Comparison of ENCODE assay signal across 1 cellular context in genomic region chr12:48512855-48513254, GRCh38.
TF ChIP-seq lines count a peak whose summit lies in the region.

No MANE protein-coding gene starts in this region.

TF ChIP-seq in GM12878, 131 proteins besides CTCF, POLR2A, EP300 and RAD21 (continued from another document and continues in another):
- TF ChIP-seq SIN3A (IDR thresholded peaks at IDR 0.05; ENCODE audit: low read depth, low read length) = no peak
- no peak for TF ChIP-seq MXI1 (IDR thresholded peaks at IDR 0.05; ENCODE audit: low read depth, low read length)
- TF ChIP-seq NR2C1 (IDR thresholded peaks at IDR 0.05) = no peak
- no peak for TF ChIP-seq USF2 (IDR thresholded peaks at IDR 0.05; ENCODE audit: borderline replicate concordance, low read depth, low read length)
- no peak for TF ChIP-seq PBX3 (IDR thresholded peaks at IDR 0.05; ENCODE audit: insufficient replicate concordance, low read depth, low read length)
- TF ChIP-seq RELA (IDR thresholded peaks at IDR 0.05; ENCODE audit: borderline replicate concordance, partially characterized antibody) = no peak
- no peak for TF ChIP-seq STAT1 (conservative IDR thresholded peaks at IDR 0.05)
- TF ChIP-seq HSF1 (IDR thresholded peaks at IDR 0.05; ENCODE audit: low read depth, low read length) = no peak
- TF ChIP-seq RB1 (IDR thresholded peaks at IDR 0.05; ENCODE audit: borderline replicate concordance) = no peak
- TF ChIP-seq PML (IDR thresholded peaks at IDR 0.05; ENCODE audit: low read length) = no peak
- no peak; the same call in 1 of the 2 replicates for TF ChIP-seq BCL11A (IDR thresholded peaks at IDR 0.05; ENCODE audit: low read depth, low read length)
- TF ChIP-seq SRF (IDR thresholded peaks at IDR 0.05; ENCODE audit: low read depth in 2 of 2, low read length in 2 of 2) = no peak
- TF ChIP-seq ZNF687 (IDR thresholded peaks at IDR 0.05) = no peak
- no peak for TF ChIP-seq EGR1 (IDR thresholded peaks at IDR 0.05; ENCODE audit: borderline replicate concordance in 1 of 2, low read depth in 2 of 2, low read length in 2 of 2)
- peak; percentile 61; the same call in 1 of the 2 replicates for TF ChIP-seq CBFB (IDR thresholded peaks at IDR 0.05; ENCODE audit: low read depth)
- no peak for TF ChIP-seq LARP7 (IDR thresholded peaks at IDR 0.05)
- no peak for TF ChIP-seq RFX5 (IDR thresholded peaks at IDR 0.05; ENCODE audit: low read depth, low read length)
- TF ChIP-seq WRNIP1 (IDR thresholded peaks at IDR 0.05; ENCODE audit: borderline replicate concordance, low read depth, low read length) = no peak
- no peak for TF ChIP-seq ELK1 (IDR thresholded peaks at IDR 0.05; ENCODE audit: low read depth, low read length)
- no peak for TF ChIP-seq TCF3 (IDR thresholded peaks at IDR 0.05; ENCODE audit: borderline replicate concordance, insufficient read depth, low read depth, low read length)
- no peak for TF ChIP-seq POLR2AphosphoS2 (IDR thresholded peaks at IDR 0.05; ENCODE audit: low read depth, low read length)
- no peak for TF ChIP-seq PKNOX1 (IDR thresholded peaks at IDR 0.05)
- TF ChIP-seq ZNF207 (IDR thresholded peaks at IDR 0.05; ENCODE audit: borderline replicate concordance) = no peak
- TF ChIP-seq HDAC2 (IDR thresholded peaks at IDR 0.05) = no peak
- TF ChIP-seq SREBF1 (IDR thresholded peaks at IDR 0.05; ENCODE audit: low read length) = no peak
- TF ChIP-seq ZNF274 (IDR thresholded peaks at IDR 0.05; ENCODE audit: insufficient read depth, insufficient read length) = no peak
- TF ChIP-seq ATF7 (IDR thresholded peaks at IDR 0.05; ENCODE audit: low read depth) = peak; percentile 69; the same call in 1 of the 2 replicates
- TF ChIP-seq BACH1 (IDR thresholded peaks at IDR 0.05; ENCODE audit: borderline replicate concordance) = no peak
- TF ChIP-seq REST (IDR thresholded peaks at IDR 0.05; ENCODE audit: low read depth, low read length) = no peak
- TF ChIP-seq ATF3 (IDR thresholded peaks at IDR 0.05; ENCODE audit: borderline replicate concordance, extremely low read depth, low read depth, low read length) = no peak
- TF ChIP-seq ASH2L (IDR thresholded peaks at IDR 0.05; ENCODE audit: borderline replicate concordance, low read depth) = no peak
- TF ChIP-seq CHD4 (IDR thresholded peaks at IDR 0.05) = no peak
- TF ChIP-seq NRF1 (conservative IDR thresholded peaks at IDR 0.05; ENCODE audit: low read depth, low read length) = no peak
- peak; percentile 43; the same call in 1 of the 2 replicates for TF ChIP-seq CREB1 (IDR thresholded peaks at IDR 0.05; ENCODE audit: low read depth)
- no peak for TF ChIP-seq ZBTB40 (IDR thresholded peaks at IDR 0.05; ENCODE audit: borderline replicate concordance)
- TF ChIP-seq YY1 (IDR thresholded peaks at IDR 0.05; ENCODE audit: low read depth, low read length) = no peak
- peak; percentile 23 for TF ChIP-seq SKIL (IDR thresholded peaks at IDR 0.05; ENCODE audit: low read depth, poor library complexity, severe bottlenecking)
- no peak for TF ChIP-seq SUPT20H (IDR thresholded peaks at IDR 0.05; ENCODE audit: borderline replicate concordance, control insufficient read depth, low read depth, low read length)
- peak; percentile 92 for TF ChIP-seq RUNX3 (IDR thresholded peaks at IDR 0.05; ENCODE audit: low read length)
- TF ChIP-seq RCOR1 (conservative IDR thresholded peaks at IDR 0.05; ENCODE audit: low read depth, low read length) = no peak
- no peak for TF ChIP-seq YBX1 (IDR thresholded peaks at IDR 0.05)
- TF ChIP-seq CHD2 (IDR thresholded peaks at IDR 0.05; ENCODE audit: borderline replicate concordance, low read depth, low read length) = no peak
